8 cellular contexts compared by ENCODE assay signal in the genomic region with DNA sequence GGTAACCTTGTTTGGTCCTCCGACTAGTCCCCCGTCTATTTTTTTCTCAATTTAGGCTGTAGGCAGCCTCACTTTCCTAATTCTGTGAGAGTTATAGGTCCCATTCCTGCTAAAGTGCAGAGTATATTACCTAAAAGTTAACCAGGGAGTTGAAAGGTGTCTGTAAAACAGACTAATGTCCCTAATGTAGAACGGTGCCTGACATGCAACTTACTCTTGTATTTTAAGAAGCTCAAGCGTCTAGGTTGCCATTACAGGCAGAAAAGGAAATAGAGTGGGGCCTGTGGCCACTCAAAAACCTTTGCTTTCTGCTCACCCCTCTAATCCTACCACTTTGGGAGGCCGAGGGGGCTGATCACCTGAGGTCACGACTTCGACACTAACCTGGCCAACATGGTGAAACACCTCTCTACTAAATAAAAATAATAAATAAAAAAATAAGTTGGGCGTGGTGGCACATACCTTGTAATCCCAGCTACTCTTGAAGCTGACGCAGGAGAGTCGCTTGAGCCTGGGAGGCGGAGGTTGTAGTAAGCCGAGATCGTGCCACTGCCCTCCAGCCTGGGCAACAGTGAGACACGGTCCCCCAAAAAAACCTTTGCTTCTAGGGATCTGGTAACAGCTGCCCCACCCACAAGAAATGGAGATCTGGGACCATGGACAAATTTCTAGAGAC.
A peak's percentile ranks its signal among the peaks of the same experiment; 100 is the strongest.
DNase-seq lines count a peak whose midpoint lies in the region; ATAC-seq lines count a peak whose summit lies in the region.

No MANE protein-coding gene starts in this region.

- peak overlapping the region; percentile 99 to 100 for H3K9ac ChIP-seq in mucosa of rectum (ENCODE audit: low read depth in 1 of 2, low read length in 2 of 2)

- peak; percentile 47 for DNase-seq in stimulated activated CD4-positive, alpha-beta T cell treated with anti-CD3 and anti-CD28 coated beads, Interleukin-15, amount 100 ng/mL, for 24 hours
- no peak for DNase-seq in stimulated activated CD4-positive, alpha-beta T cell treated with anti-CD3 and anti-CD28 coated beads, Interleukin-12 subunit alpha, Interleukin-12 subunit beta, amount 100 ng/mL, for 4 hours
- DNase-seq in RKO (ENCODE audit: low spot score): peak; percentile 43
- peak; percentile 51 for DNase-seq in cerebellar cortex (ENCODE audit: low spot score)
- DNase-seq in HPDE6-E6E7 (ENCODE audit: extremely low spot score): no peak
- DNase-seq in ecto neural progenitor cell (ENCODE audit: low spot score): no peak

- peaks cover 7 to 14% of the 10 kb centered on the region in 2 donors for H3K4me1 ChIP-seq in mucosa of rectum (ENCODE audit: control insufficient read depth in 2 of 2, insufficient read depth in 2 of 2, low read length in 2 of 2)

- H3K27me3 ChIP-seq in mucosa of rectum (ENCODE audit: control insufficient read depth in 2 of 2, insufficient read depth in 2 of 2, low read length in 2 of 2): no peaks in the 10 kb centered on the region

- H3K27ac ChIP-seq in mucosa of rectum (ENCODE audit: low read depth in 2 of 2, low read length in 2 of 2): peak overlapping the region; percentile 98 to 99

- peak overlapping the region; percentile 88 to 97 for H3K4me3 ChIP-seq in mucosa of rectum (ENCODE audit: low read length in 2 of 2)

- no peak for ATAC-seq in HG02938 (IDR thresholded peaks at IDR 0.05; ENCODE audit: unreplicated experiment)

- H3K36me3 ChIP-seq in mucosa of rectum (ENCODE audit: control insufficient read depth in 2 of 2, insufficient read depth in 2 of 2, low read length in 2 of 2): peaks cover 13% of the 10 kb centered on the region in 2 donors

- no peaks in the 10 kb centered on the region for H3K9me3 ChIP-seq in mucosa of rectum (ENCODE audit: control insufficient read depth in 2 of 2, low read length in 2 of 2)

Comparison
In these comparisons a context has a peak if more than half of its experiments do, and no peak if none do; other contexts are left out.
1. DNase-seq: peak in stimulated activated CD4-positive, alpha-beta T cell treated with anti-CD3 and anti-CD28 coated beads, Interleukin-15, amount 100 ng/mL, for 24 hours (single experiment), RKO (single experiment) and cerebellar cortex (single experiment); none in stimulated activated CD4-positive, alpha-beta T cell treated with anti-CD3 and anti-CD28 coated beads, Interleukin-12 subunit alpha, Interleukin-12 subunit beta, amount 100 ng/mL, for 4 hours (single experiment), HPDE6-E6E7 (single experiment) and ecto neural progenitor cell (single experiment).